Comparison of ENCODE assay signal across 2 cellular contexts in genomic region chr19:41911889-41912731, GRCh38.
TF ChIP-seq lines count a peak whose summit lies in the region.

No MANE protein-coding gene starts in this region.

TF ChIP-seq in HepG2, 621 proteins besides CTCF, POLR2A, EP300 and RAD21:
- TF ChIP-seq EZH2 (conservative IDR thresholded peaks at IDR 0.05; ENCODE audit: low read depth, low read length) (peak; percentile 86; the same call in 1 of the 2 replicates), GTF2F1 (IDR thresholded peaks at IDR 0.05; ENCODE audit: low read length) (no peak), AGO2 (optimal IDR thresholded peaks at IDR 0.05; ENCODE audit: low read depth, low read length) (peak; percentile 21), ZNF574 (CRISPR knock-in tag; IDR thresholded peaks at IDR 0.05) (0 out of 2 replicates have a peak, but pooled peaks have one; percentile 23)

TF ChIP-seq in SK-N-SH treated with all-trans-retinoic acid at 6 μM for 48 hours, 23 proteins besides CTCF, POLR2A, EP300 and RAD21:
- TF ChIP-seq ZC3H10 (CRISPR knock-in tag; IDR thresholded peaks at IDR 0.05): no peak
- no peak for TF ChIP-seq PPARA (CRISPR knock-in tag; IDR thresholded peaks at IDR 0.05; ENCODE audit: borderline replicate concordance)
- TF ChIP-seq RARB (CRISPR knock-in tag; IDR thresholded peaks at IDR 0.05): no peak
- TF ChIP-seq TCF4 (CRISPR knock-in tag; IDR thresholded peaks at IDR 0.05; ENCODE audit: borderline replicate concordance): no peak
- TF ChIP-seq ZNF565 (CRISPR knock-in tag; conservative IDR thresholded peaks at IDR 0.05; ENCODE audit: low read depth): no peak
- no peak for TF ChIP-seq TOX (CRISPR knock-in tag; IDR thresholded peaks at IDR 0.05; ENCODE audit: borderline replicate concordance)
- TF ChIP-seq TSHZ2 (CRISPR knock-in tag; IDR thresholded peaks at IDR 0.05): no peak
- TF ChIP-seq SNAI2 (CRISPR knock-in tag; IDR thresholded peaks at IDR 0.05): no peak
- no peak for TF ChIP-seq ARNTL (CRISPR knock-in tag; IDR thresholded peaks at IDR 0.05; ENCODE audit: borderline replicate concordance, low read depth)
- TF ChIP-seq ISL1 (CRISPR knock-in tag; IDR thresholded peaks at IDR 0.05): no peak
- no peak for TF ChIP-seq PATZ1 (CRISPR knock-in tag; IDR thresholded peaks at IDR 0.05; ENCODE audit: borderline replicate concordance)
- no peak for TF ChIP-seq ZNF70 (CRISPR knock-in tag; IDR thresholded peaks at IDR 0.05)
